18 cellular contexts compared by ENCODE assay signal in the genomic region with DNA sequence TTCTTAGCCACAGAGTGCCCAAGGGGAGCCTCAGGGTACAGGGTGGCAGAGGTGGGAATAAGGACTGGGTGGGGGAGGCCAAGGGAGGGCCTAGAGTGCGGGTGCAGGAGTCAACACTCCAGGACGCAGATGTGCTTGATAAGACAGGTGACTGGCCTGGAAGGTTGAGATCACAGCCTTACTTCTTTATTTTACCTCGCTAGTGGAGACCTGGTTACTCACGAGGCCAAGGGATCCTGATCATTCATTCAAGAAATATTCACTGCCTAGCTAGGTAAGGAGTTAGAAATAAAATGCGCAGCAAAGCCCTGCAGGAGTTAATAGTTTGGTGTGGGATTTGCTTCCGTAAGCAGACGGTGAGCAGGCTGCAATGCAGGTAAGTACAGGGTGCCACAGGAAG.
"Had no signal": no experiment of that assay in that cellular context is flagged by ENCODE, and none has a peak within 500 bp of the region (broad histone marks: within the 10 kb centered on the region; RNA-seq: fewer than 3 reads in every experiment).

No MANE protein-coding gene starts in this region.

- H3K4me3 ChIP-seq: esophagus squamous epithelium, mucosa of descending colon, ovary, sigmoid colon, tibial artery, vagina had no signal

- H3K36me3 ChIP-seq: esophagus squamous epithelium, ovary, sigmoid colon, tibial artery, vagina had no signal

- DNase-seq: activated CD4-positive, alpha-beta T cell treated with anti-CD3 and anti-CD28 coated beads, Interleukin-2, amount 10 ng/mL, durations not matched to agents 7 days and 5 days; activated CD8-positive, alpha-beta memory T cell treated with anti-CD3 and anti-CD28 coated beads, Interleukin-2, amount 50 U/mL, for 4 hours; activated naive CD4-positive, alpha-beta T cell treated with anti-CD3 and anti-CD28 coated beads, Interleukin-2, amount 10 ng/mL, durations not matched to agents 7 days and 5 days; activated T-cell treated with anti-CD3 and anti-CD28 coated beads, Interleukin-2, amount 50 U/mL, for 4 hours; aorta; cerebellar nuclear complex; effector CD4-positive, alpha-beta T cell; esophagus squamous epithelium; mucosa of descending colon; naive B cell; sigmoid colon; stimulated activated CD4-positive, alpha-beta T cell treated with anti-CD3 and anti-CD28 coated beads, Interleukin-4, amount 100 ng/mL, for 4 hours; stimulated activated naive CD4-positive, alpha-beta T cell treated with Interleukin-2 at 50 U/mL for 16 hours; substantia nigra; tibial artery had no signal

- H3K9me3 ChIP-seq: esophagus squamous epithelium, mucosa of descending colon, ovary, sigmoid colon, tibial artery, vagina had no signal

- H3K27ac ChIP-seq: ovary, vagina had no signal

- H3K27me3 ChIP-seq: ovary, sigmoid colon, tibial artery, vagina had no signal

- ATAC-seq: activated CD4-positive, CD25-positive, alpha-beta regulatory T cell treated with anti-CD3 and anti-CD28 coated beads, Interleukin-2, amount 50 U/mL, for 24 hours; activated T-cell treated with anti-CD3 and anti-CD28 coated beads, Interleukin-2, amount 50 U/mL, for 4 hours; mucosa of descending colon had no signal
